In genomic region chr3:165206454-165207266, GRCh38 we compare ENCODE assay signal across 9 cellular contexts. TPM values are rescaled to one million over a fixed set of nuclear protein-coding genes. Genes with fewer than 3 reads are reported as not detected.
DNase-seq lines count a peak whose midpoint lies in the region; TF ChIP-seq lines count a peak whose summit lies in the region.
"Had no signal": no experiment of that assay in that cellular context is flagged by ENCODE, and none has a peak within 500 bp of the region (broad histone marks: within the 10 kb centered on the region; RNA-seq: fewer than 3 reads in every experiment).

No MANE protein-coding gene starts in this region.

- peak; percentile 8 to 78 (median 57) for DNase-seq in NCI-H1417 (lab: John Stamatoyannopoulos, UW)
- no peak for DNase-seq in NCI-H1417 treated with DMSO at 0.1 percent for 48 hours (lab: John Stamatoyannopoulos, UW)
- DNase-seq in H4 (ENCODE audit: low spot score): peak; percentile 84
- DNase-seq in Jurkat, Clone E6-1 (ENCODE audit: low read depth, low spot score): peak; percentile 45
- DNase-seq in OCI-LY7 (ENCODE audit: low spot score): peak; percentile 45
- DNase-seq in astrocyte of the cerebellum (ENCODE audit: low read depth): peak; percentile 72
- DNase-seq in hypothalamus (lab: John Stamatoyannopoulos, UW): peak in 42 of 51 donors; percentile 7 to 84 (median 60)
- DNase-seq in sigmoid colon: peak; percentile 88

- WGBS in sigmoid colon, 2 donors: 14 to 21% methylated on average over 26 of the region's 26 CpGs

- H3K9me3 ChIP-seq in OCI-LY7 (ENCODE audit: low read length): no peaks in the 10 kb centered on the region
- H3K9me3 ChIP-seq in sigmoid colon: no peaks in the 10 kb centered on the region
- H3K9me3 ChIP-seq: BLaER1 had no signal

- no peaks in the 10 kb centered on the region for H4K20me1 ChIP-seq in OCI-LY7 (ENCODE audit: insufficient read depth, low read length)
- H4K20me1 ChIP-seq: BLaER1 had no signal

- H3K9me2 ChIP-seq in OCI-LY7 (ENCODE audit: insufficient read depth, low read length): no peaks in the 10 kb centered on the region

- CTCF ChIA-PET in OCI-LY7 (lab: Charles Lee; ENCODE audit: unreplicated experiment): no interaction called here

- H3K4me2 ChIP-seq in OCI-LY7 (ENCODE audit: low read length): no peak overlapping the region
- H3K4me2 ChIP-seq: BLaER1 had no signal

- no TSS peak for BruUV-seq in OCI-LY7 (replicated peaks; lab: Mats Ljungman, UMichigan)

- no peak overlapping the region for H3K27ac ChIP-seq in OCI-LY7 (ENCODE audit: low read depth, low read length, poor library complexity, severe bottlenecking)
- H3K27ac ChIP-seq in sigmoid colon: peak overlapping the region in 1 of 4 donors; percentile 71
- H3K27ac ChIP-seq: BLaER1 had no signal

- H3K79me2 ChIP-seq in OCI-LY7 (ENCODE audit: insufficient read depth, low read depth, low read length): no peaks in the 10 kb centered on the region

- H2AFZ ChIP-seq in OCI-LY7 (ENCODE audit: low read length): no peak overlapping the region

- H3K27me3 ChIP-seq in sigmoid colon: peaks cover 0 to 5% (median 0%) of the 10 kb centered on the region in 3 donors
- H3K27me3 ChIP-seq: BLaER1 had no signal

- H3K36me3 ChIP-seq in OCI-LY7 (ENCODE audit: insufficient read depth, low read length) (no peaks in the 10 kb centered on the region; the same call in 1 of the 2 replicates), sigmoid colon (no peaks in the 10 kb centered on the region)
- H3K36me3 ChIP-seq: BLaER1 had no signal

- TF ChIP-seq EP300 in sigmoid colon (IDR thresholded peaks at IDR 0.05): no peak

- no peak for TF ChIP-seq POLR2A in sigmoid colon (IDR thresholded peaks at IDR 0.05)

- POLR2A ChIA-PET in OCI-LY7 (lab: Charles Lee): no interaction called here

- H3K4me3 ChIP-seq in Jurkat, Clone E6-1 (ENCODE audit: low read length): no peak overlapping the region
- H3K4me3 ChIP-seq in OCI-LY7 (ENCODE audit: low read depth, low read length, poor library complexity, severe bottlenecking) (no peak overlapping the region), astrocyte of the cerebellum (ENCODE audit: low read depth, low read length) (peak overlapping the region; percentile 42), sigmoid colon (peak overlapping the region; percentile 20 to 45 (median 40))
- H3K4me3 ChIP-seq: BLaER1 had no signal

- intact Hi-C loops in OCI-LY7 (cut with micrococcal nuclease; ENCODE audit: unreplicated experiment) (no loop called here), sigmoid colon (cut with DNase I) (no loop called here)

- TF ChIP-seq CTCF in OCI-LY7 (conservative IDR thresholded peaks at IDR 0.05; ENCODE audit: low read length): peak; percentile 87
- peak; percentile 98 for TF ChIP-seq CTCF in astrocyte of the cerebellum (IDR thresholded peaks at IDR 0.05; ENCODE audit: low read depth, low read length, missing control alignments)
- TF ChIP-seq CTCF in sigmoid colon (IDR thresholded peaks at IDR 0.05): peak in 3 of 4 experiments; percentile 50 to 84 (median 54)

- H3K4me1 ChIP-seq in OCI-LY7 (ENCODE audit: insufficient read depth, low read length, poor library complexity, severe bottlenecking): no peaks in the 10 kb centered on the region
- peaks cover 0 to 5% (median 0%) of the 10 kb centered on the region in 4 donors for H3K4me1 ChIP-seq in sigmoid colon
- H3K4me1 ChIP-seq: BLaER1 had no signal

- in situ Hi-C loops in astrocyte of the cerebellum (cut with HindIII; ENCODE audit: low sequenced_read_pairs): no loop called here

RNA-seq across cellular contexts. Expression of gene SLITRK3, which starts 10.5 kb away (rescaled TPM):
- total RNA-seq in H4 (2014; rRNA removed; shearing (Covaris generic)): 0.25 TPM in 1 of 2 replicates, not detected in the other
- polyA plus RNA-seq in Jurkat, Clone E6-1 (2012; ENCODE audit: insufficient read depth, insufficient read length): not detected
- total RNA-seq in OCI-LY7 (2014; rRNA removed; shearing (Covaris generic)): not detected in 2 replicates
- not detected in 2 replicates for total RNA-seq in OCI-LY7 (2022)
- 10 to 100 TPM in 1 of 4 donors, 1 to 10 TPM in 3; 4.1 to 12.5 (median 6.0) TPM for total RNA-seq in sigmoid colon
- under 1 TPM in 1 of 3 donors, not detected in 2; 0.66 TPM for polyA plus RNA-seq in sigmoid colon

Comparison
In these comparisons a context has a peak if more than half of its experiments do, and no peak if none do; other contexts are left out.
1. H3K4me3 ChIP-seq: peak in astrocyte of the cerebellum (single experiment) and sigmoid colon (4 of 4); none in Jurkat, Clone E6-1 (single experiment) and OCI-LY7 (single experiment).
2. Peak in every context shown above with its lines, with median percentiles within 50 percentile points of each other: CTCF ChIP-seq.